1 cellular context compared by ENCODE assay signal in the genomic region with DNA sequence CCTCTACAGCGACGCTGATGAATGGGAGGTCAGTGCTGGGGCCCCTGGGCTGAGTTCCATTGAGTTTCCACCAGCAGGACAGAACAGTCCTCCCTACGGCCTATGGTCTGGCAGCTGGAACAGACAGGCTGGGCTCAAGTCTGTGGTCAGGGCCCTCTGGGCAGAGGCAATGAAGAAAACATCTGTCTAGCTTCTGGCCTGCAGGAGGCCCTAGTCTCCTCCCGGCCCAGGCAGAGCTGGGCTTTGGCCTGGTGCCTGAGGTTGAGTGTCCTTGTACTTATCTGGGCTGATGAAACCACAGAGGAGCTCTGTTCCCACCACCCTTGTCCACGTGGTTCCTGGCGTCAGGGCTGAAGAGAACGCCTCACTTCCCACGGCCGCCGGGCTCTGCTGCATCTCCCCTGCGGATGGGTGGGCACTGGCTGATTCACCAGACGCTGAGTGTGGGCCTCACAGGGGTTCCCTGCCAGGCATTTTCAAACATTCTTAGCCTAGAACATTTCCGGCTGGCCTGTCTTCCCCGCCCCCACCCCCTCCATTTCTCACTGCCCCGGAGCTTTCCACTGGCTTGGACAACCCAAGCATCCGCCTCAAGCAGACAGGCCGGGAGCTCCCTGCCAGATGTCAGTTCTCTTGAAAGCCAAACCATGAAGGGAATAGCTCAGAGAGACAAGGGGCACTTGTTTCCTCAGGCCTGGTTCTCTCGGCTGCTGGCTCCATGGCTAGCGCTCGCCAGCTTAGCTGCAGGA.
TF ChIP-seq lines count a peak whose summit lies in the region.

No MANE protein-coding gene starts in this region.

TF ChIP-seq in HepG2, 621 proteins besides CTCF, POLR2A, EP300 and RAD21 (continued from another document and continues in another):
- TF ChIP-seq, protein P1, sequence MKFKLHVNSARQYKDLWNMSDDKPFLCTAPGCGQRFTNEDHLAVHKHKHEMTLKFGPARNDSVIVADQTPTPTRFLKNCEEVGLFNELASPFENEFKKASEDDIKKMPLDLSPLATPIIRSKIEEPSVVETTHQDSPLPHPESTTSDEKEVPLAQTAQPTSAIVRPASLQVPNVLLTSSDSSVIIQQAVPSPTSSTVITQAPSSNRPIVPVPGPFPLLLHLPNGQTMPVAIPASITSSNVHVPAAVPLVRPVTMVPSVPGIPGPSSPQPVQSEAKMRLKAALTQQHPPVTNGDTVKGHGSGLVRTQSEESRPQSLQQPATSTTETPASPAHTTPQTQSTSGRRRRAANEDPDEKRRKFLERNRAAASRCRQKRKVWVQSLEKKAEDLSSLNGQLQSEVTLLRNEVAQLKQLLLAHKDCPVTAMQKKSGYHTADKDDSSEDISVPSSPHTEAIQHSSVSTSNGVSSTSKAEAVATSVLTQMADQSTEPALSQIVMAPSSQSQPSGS (CRISPR knock-in tag; IDR thresholded peaks at IDR 0.05), result peak; percentile 78
- TF ChIP-seq ZNF143 (CRISPR knock-in tag; IDR thresholded peaks at IDR 0.05), result 0 out of 2 replicates have a peak, but pooled peaks have one; percentile 19
- TF ChIP-seq MIER3 (CRISPR knock-in tag; IDR thresholded peaks at IDR 0.05; ENCODE audit: borderline replicate concordance), result peak; percentile 78; the same call in 1 of the 2 replicates
- peak; percentile 37; the same call in 1 of the 2 replicates for TF ChIP-seq ZNF629 (CRISPR knock-in tag; conservative IDR thresholded peaks at IDR 0.05)
- no peak for TF ChIP-seq ZNF333 (CRISPR knock-in tag; IDR thresholded peaks at IDR 0.05; ENCODE audit: borderline replicate concordance)
- 0 out of 2 replicates have a peak, but pooled peaks have one; percentile 62 for TF ChIP-seq ZNF224 (CRISPR knock-in tag; IDR thresholded peaks at IDR 0.05)
- TF ChIP-seq, protein P2, sequence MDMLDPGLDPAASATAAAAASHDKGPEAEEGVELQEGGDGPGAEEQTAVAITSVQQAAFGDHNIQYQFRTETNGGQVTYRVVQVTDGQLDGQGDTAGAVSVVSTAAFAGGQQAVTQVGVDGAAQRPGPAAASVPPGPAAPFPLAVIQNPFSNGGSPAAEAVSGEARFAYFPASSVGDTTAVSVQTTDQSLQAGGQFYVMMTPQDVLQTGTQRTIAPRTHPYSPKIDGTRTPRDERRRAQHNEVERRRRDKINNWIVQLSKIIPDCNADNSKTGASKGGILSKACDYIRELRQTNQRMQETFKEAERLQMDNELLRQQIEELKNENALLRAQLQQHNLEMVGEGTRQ (IDR thresholded peaks at IDR 0.05; ENCODE audit: low read depth, low read length), result peak; percentile 71
- TF ChIP-seq, protein P2 (CRISPR knock-in tag; IDR thresholded peaks at IDR 0.05; ENCODE audit: borderline replicate concordance), result peak; percentile 75; the same call in 1 of the 2 replicates
- TF ChIP-seq CHD4 (IDR thresholded peaks at IDR 0.05; ENCODE audit: borderline replicate concordance, low read length), result no peak
- no peak for TF ChIP-seq TAF1 (CRISPR knock-in tag; IDR thresholded peaks at IDR 0.05)
- TF ChIP-seq CEBPG (CRISPR knock-in tag; IDR thresholded peaks at IDR 0.05), result peak; percentile 94
- peak; percentile 88; the same call in 1 of the 2 replicates for TF ChIP-seq ZNF383 (CRISPR knock-in tag; IDR thresholded peaks at IDR 0.05; ENCODE audit: borderline replicate concordance)
- TF ChIP-seq CBX5 (CRISPR knock-in tag; IDR thresholded peaks at IDR 0.05; ENCODE audit: borderline replicate concordance), result 0 out of 2 replicates have a peak, but pooled peaks have one; percentile 39
- TF ChIP-seq ZKSCAN1 (IDR thresholded peaks at IDR 0.05; ENCODE audit: low read length), result no peak
- TF ChIP-seq ZFYVE20 (CRISPR knock-in tag; IDR thresholded peaks at IDR 0.05; ENCODE audit: borderline replicate concordance, low read depth), result no peak
- TF ChIP-seq, protein P3, sequence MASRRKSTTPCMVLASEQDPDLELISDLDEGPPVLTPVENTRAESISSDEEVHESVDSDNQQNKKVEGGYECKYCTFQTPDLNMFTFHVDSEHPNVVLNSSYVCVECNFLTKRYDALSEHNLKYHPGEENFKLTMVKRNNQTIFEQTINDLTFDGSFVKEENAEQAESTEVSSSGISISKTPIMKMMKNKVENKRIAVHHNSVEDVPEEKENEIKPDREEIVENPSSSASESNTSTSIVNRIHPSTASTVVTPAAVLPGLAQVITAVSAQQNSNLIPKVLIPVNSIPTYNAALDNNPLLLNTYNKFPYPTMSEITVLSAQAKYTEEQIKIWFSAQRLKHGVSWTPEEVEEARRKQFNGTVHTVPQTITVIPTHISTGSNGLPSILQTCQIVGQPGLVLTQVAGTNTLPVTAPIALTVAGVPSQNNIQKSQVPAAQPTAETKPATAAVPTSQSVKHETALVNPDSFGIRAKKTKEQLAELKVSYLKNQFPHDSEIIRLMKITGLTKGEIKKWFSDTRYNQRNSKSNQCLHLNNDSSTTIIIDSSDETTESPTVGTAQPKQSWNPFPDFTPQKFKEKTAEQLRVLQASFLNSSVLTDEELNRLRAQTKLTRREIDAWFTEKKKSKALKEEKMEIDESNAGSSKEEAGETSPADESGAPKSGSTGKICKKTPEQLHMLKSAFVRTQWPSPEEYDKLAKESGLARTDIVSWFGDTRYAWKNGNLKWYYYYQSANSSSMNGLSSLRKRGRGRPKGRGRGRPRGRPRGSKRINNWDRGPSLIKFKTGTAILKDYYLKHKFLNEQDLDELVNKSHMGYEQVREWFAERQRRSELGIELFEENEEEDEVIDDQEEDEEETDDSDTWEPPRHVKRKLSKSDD (CRISPR knock-in tag; IDR thresholded peaks at IDR 0.05; ENCODE audit: low read depth), result no peak
- TF ChIP-seq ZNF451 (CRISPR knock-in tag; IDR thresholded peaks at IDR 0.05), result peak; percentile 70; the same call in 1 of the 2 replicates
- TF ChIP-seq, protein P4, sequence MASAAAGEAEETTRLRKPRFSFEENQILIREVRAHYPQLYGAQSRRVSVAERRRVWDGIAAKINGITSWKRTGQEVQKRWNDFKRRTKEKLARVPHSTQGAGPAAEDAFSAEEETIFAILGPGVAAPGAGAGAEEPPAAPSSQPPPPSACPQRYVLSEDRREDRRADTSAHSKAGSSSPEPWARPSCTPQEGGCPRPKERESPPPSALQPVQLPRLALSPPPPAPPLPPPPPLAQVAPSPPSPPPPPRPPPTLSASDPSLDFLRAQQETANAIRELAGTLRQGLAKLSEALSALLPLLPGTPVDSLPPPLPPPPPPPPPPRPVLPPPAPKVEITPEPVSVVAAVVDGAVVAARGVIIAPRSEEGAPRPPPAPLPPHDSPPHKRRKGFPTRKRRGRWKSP (CRISPR knock-in tag; IDR thresholded peaks at IDR 0.05), result peak; percentile 11; the same call in 1 of the 2 replicates
- TF ChIP-seq ZNF850 (CRISPR knock-in tag; conservative IDR thresholded peaks at IDR 0.05), result no peak
- 0 out of 2 replicates have a peak, but pooled peaks have one; percentile 61 for TF ChIP-seq TARDBP (CRISPR knock-in tag; IDR thresholded peaks at IDR 0.05)
- TF ChIP-seq PPARG (CRISPR knock-in tag; conservative IDR thresholded peaks at IDR 0.05), result peak; percentile 51; the same call in 1 of the 2 replicates
- TF ChIP-seq KLF6 (CRISPR knock-in tag; IDR thresholded peaks at IDR 0.05), result peak; percentile 72; the same call in 1 of the 2 replicates
- TF ChIP-seq, protein P5, sequence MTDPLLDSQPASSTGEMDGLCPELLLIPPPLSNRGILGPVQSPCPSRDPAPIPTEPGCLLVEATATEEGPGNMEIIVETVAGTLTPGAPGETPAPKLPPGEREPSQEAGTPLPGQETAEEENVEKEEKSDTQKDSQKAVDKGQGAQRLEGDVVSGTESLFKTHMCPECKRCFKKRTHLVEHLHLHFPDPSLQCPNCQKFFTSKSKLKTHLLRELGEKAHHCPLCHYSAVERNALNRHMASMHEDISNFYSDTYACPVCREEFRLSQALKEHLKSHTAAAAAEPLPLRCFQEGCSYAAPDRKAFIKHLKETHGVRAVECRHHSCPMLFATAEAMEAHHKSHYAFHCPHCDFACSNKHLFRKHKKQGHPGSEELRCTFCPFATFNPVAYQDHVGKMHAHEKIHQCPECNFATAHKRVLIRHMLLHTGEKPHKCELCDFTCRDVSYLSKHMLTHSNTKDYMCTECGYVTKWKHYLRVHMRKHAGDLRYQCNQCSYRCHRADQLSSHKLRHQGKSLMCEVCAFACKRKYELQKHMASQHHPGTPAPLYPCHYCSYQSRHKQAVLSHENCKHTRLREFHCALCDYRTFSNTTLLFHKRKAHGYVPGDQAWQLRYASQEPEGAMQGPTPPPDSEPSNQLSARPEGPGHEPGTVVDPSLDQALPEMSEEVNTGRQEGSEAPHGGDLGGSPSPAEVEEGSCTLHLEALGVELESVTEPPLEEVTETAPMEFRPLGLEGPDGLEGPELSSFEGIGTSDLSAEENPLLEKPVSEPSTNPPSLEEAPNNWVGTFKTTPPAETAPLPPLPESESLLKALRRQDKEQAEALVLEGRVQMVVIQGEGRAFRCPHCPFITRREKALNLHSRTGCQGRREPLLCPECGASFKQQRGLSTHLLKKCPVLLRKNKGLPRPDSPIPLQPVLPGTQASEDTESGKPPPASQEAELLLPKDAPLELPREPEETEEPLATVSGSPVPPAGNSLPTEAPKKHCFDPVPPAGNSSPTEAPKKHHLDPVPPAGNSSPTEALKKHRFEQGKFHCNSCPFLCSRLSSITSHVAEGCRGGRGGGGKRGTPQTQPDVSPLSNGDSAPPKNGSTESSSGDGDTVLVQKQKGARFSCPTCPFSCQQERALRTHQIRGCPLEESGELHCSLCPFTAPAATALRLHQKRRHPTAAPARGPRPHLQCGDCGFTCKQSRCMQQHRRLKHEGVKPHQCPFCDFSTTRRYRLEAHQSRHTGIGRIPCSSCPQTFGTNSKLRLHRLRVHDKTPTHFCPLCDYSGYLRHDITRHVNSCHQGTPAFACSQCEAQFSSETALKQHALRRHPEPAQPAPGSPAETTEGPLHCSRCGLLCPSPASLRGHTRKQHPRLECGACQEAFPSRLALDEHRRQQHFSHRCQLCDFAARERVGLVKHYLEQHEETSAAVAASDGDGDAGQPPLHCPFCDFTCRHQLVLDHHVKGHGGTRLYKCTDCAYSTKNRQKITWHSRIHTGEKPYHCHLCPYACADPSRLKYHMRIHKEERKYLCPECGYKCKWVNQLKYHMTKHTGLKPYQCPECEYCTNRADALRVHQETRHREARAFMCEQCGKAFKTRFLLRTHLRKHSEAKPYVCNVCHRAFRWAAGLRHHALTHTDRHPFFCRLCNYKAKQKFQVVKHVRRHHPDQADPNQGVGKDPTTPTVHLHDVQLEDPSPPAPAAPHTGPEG (CRISPR knock-in tag; IDR thresholded peaks at IDR 0.05), result peak; percentile 77; the same call in 1 of the 2 replicates
- TF ChIP-seq SOX6 (IDR thresholded peaks at IDR 0.05), result no peak
- peak; percentile 41; the same call in 1 of the 2 replicates for TF ChIP-seq SOX6 (CRISPR knock-in tag; IDR thresholded peaks at IDR 0.05)
- TF ChIP-seq, protein P6, sequence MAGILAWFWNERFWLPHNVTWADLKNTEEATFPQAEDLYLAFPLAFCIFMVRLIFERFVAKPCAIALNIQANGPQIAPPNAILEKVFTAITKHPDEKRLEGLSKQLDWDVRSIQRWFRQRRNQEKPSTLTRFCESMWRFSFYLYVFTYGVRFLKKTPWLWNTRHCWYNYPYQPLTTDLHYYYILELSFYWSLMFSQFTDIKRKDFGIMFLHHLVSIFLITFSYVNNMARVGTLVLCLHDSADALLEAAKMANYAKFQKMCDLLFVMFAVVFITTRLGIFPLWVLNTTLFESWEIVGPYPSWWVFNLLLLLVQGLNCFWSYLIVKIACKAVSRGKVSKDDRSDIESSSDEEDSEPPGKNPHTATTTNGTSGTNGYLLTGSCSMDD (CRISPR knock-in tag; IDR thresholded peaks at IDR 0.05), result no peak
- TF ChIP-seq GATA4 (IDR thresholded peaks at IDR 0.05; ENCODE audit: borderline replicate concordance, low read depth), result peak; percentile 68; the same call in 1 of the 2 replicates
- TF ChIP-seq ZNF317 (CRISPR knock-in tag; IDR thresholded peaks at IDR 0.05), result 0 out of 2 replicates have a peak, but pooled peaks have one; percentile 40
- peak; percentile 76 for TF ChIP-seq BCL6 (CRISPR knock-in tag; IDR thresholded peaks at IDR 0.05)
- TF ChIP-seq, protein P7, sequence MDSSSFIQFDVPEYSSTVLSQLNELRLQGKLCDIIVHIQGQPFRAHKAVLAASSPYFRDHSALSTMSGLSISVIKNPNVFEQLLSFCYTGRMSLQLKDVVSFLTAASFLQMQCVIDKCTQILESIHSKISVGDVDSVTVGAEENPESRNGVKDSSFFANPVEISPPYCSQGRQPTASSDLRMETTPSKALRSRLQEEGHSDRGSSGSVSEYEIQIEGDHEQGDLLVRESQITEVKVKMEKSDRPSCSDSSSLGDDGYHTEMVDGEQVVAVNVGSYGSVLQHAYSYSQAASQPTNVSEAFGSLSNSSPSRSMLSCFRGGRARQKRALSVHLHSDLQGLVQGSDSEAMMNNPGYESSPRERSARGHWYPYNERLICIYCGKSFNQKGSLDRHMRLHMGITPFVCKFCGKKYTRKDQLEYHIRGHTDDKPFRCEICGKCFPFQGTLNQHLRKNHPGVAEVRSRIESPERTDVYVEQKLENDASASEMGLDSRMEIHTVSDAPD (CRISPR knock-in tag; IDR thresholded peaks at IDR 0.05), result 0 out of 2 replicates have a peak, but pooled peaks have one; percentile 45
- TF ChIP-seq, protein P8, sequence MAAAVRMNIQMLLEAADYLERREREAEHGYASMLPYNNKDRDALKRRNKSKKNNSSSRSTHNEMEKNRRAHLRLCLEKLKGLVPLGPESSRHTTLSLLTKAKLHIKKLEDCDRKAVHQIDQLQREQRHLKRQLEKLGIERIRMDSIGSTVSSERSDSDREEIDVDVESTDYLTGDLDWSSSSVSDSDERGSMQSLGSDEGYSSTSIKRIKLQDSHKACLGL (CRISPR knock-in tag; IDR thresholded peaks at IDR 0.05), result peak; percentile 32; the same call in 1 of the 2 replicates
- TF ChIP-seq, protein P9, sequence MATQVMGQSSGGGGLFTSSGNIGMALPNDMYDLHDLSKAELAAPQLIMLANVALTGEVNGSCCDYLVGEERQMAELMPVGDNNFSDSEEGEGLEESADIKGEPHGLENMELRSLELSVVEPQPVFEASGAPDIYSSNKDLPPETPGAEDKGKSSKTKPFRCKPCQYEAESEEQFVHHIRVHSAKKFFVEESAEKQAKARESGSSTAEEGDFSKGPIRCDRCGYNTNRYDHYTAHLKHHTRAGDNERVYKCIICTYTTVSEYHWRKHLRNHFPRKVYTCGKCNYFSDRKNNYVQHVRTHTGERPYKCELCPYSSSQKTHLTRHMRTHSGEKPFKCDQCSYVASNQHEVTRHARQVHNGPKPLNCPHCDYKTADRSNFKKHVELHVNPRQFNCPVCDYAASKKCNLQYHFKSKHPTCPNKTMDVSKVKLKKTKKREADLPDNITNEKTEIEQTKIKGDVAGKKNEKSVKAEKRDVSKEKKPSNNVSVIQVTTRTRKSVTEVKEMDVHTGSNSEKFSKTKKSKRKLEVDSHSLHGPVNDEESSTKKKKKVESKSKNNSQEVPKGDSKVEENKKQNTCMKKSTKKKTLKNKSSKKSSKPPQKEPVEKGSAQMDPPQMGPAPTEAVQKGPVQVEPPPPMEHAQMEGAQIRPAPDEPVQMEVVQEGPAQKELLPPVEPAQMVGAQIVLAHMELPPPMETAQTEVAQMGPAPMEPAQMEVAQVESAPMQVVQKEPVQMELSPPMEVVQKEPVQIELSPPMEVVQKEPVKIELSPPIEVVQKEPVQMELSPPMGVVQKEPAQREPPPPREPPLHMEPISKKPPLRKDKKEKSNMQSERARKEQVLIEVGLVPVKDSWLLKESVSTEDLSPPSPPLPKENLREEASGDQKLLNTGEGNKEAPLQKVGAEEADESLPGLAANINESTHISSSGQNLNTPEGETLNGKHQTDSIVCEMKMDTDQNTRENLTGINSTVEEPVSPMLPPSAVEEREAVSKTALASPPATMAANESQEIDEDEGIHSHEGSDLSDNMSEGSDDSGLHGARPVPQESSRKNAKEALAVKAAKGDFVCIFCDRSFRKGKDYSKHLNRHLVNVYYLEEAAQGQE (IDR thresholded peaks at IDR 0.05; ENCODE audit: borderline replicate concordance in 1 of 2, low read depth in 1 of 2, low read length in 2 of 2), result no peak
- peak; percentile 87 for TF ChIP-seq HDAC2 (CRISPR knock-in tag; IDR thresholded peaks at IDR 0.05)
